ENCODE assay signal across 8 cellular contexts in genomic region chr11:65779919-65780769, GRCh38. TPM values are rescaled to one million over a fixed set of nuclear protein-coding genes. Genes with fewer than 3 reads are reported as not detected.
A peak's percentile ranks its signal among the peaks of the same experiment; 100 is the strongest.
DNase-seq lines count a peak whose midpoint lies in the region; ATAC-seq and TF ChIP-seq lines count a peak whose summit lies in the region.

No MANE protein-coding gene starts in this region.

- DNase-seq in NCI-H2081 (lab: John Stamatoyannopoulos, UW) (peak; percentile 18 to 35), NCI-H2081 treated with DMSO at 0.1 percent for 48 hours (lab: John Stamatoyannopoulos, UW) (no peak), NCI-H226 (peak; percentile 62), coronary artery (ENCODE audit: low spot score) (peak; percentile 85), left lobe of liver (ENCODE audit: low spot score) (peak; percentile 81)
- peak; percentile 96 for DNase-seq in activated CD4-positive, alpha-beta T cell treated with anti-CD3 and anti-CD28 coated beads, Interleukin-2, amount 10 ng/mL, durations not matched to agents 24 days and 14 days
- peak; percentile 81 to 87 for DNase-seq in stimulated activated CD4-positive, alpha-beta T cell treated with anti-CD3 and anti-CD28 coated beads, Interleukin-2, amount 100 ng/mL, for 24 hours

- peak; percentile 92 for TF ChIP-seq CTCF in coronary artery (IDR thresholded peaks at IDR 0.05)

- H3K4me3 Mint-ChIP-seq in activated CD4-positive, alpha-beta T cell treated with anti-CD3 and anti-CD28 coated beads, Interleukin-2, amount 10 ng/mL, durations not matched to agents 24 days and 14 days = peak overlapping the region; percentile 91

- no peaks in the 10 kb centered on the region for H3K9me3 Mint-ChIP-seq in activated CD4-positive, alpha-beta T cell treated with anti-CD3 and anti-CD28 coated beads, Interleukin-2, amount 10 ng/mL, durations not matched to agents 24 days and 14 days

- H3K27ac ChIP-seq in coronary artery = peak overlapping the region; percentile 48 to 86

- peaks cover 15% of the 10 kb centered on the region for H3K36me3 Mint-ChIP-seq in activated CD4-positive, alpha-beta T cell treated with anti-CD3 and anti-CD28 coated beads, Interleukin-2, amount 10 ng/mL, durations not matched to agents 24 days and 14 days (ENCODE audit: low read depth)

- peaks cover 24% of the 10 kb centered on the region for H3K4me1 Mint-ChIP-seq in activated CD4-positive, alpha-beta T cell treated with anti-CD3 and anti-CD28 coated beads, Interleukin-2, amount 10 ng/mL, durations not matched to agents 24 days and 14 days

- peak overlapping the region; percentile 92 for H3K4me3 ChIP-seq in coronary artery

- peak overlapping the region; percentile 92 for H3K27ac Mint-ChIP-seq in activated CD4-positive, alpha-beta T cell treated with anti-CD3 and anti-CD28 coated beads, Interleukin-2, amount 10 ng/mL, durations not matched to agents 24 days and 14 days

- ATAC-seq in HG02938 (IDR thresholded peaks at IDR 0.05; ENCODE audit: unreplicated experiment) (peak; percentile 44), left lobe of liver (peak; percentile 76)

- intact Hi-C loops in activated CD4-positive, alpha-beta T cell treated with anti-CD3 and anti-CD28 coated beads, Interleukin-2, amount 10 ng/mL, durations not matched to agents 24 days and 14 days (cut with micrococcal nuclease) = loop anchor here (1.0 to 2.0 kb wide), 5 partner anchors 11 to 209 kb away; partner anchors contain the start of genes KAT5 and RNASEH2C

- peaks cover 16% of the 10 kb centered on the region for H3K27me3 Mint-ChIP-seq in activated CD4-positive, alpha-beta T cell treated with anti-CD3 and anti-CD28 coated beads, Interleukin-2, amount 10 ng/mL, durations not matched to agents 24 days and 14 days

RNA-seq across cellular contexts. Expression of gene AP5B1, which starts 0.6 kb away (rescaled TPM):
- 20.1 and 21.1 TPM in 2 replicates for total RNA-seq in activated CD4-positive, alpha-beta T cell treated with anti-CD3 and anti-CD28 coated beads, Interleukin-2, amount 10 ng/mL, durations not matched to agents 24 days and 14 days
- total RNA-seq in left lobe of liver = 13.4 TPM

RNA-seq across cellular contexts. Expression of gene OVOL1, which starts 6.7 kb away (rescaled TPM):
- 0.07 TPM in 1 of 2 replicates, not detected in the other for total RNA-seq in activated CD4-positive, alpha-beta T cell treated with anti-CD3 and anti-CD28 coated beads, Interleukin-2, amount 10 ng/mL, durations not matched to agents 24 days and 14 days
- total RNA-seq in left lobe of liver = 0.23 TPM

RNA-seq across cellular contexts. Expression of gene SNX32, which starts 53.6 kb away (rescaled TPM):
- total RNA-seq in activated CD4-positive, alpha-beta T cell treated with anti-CD3 and anti-CD28 coated beads, Interleukin-2, amount 10 ng/mL, durations not matched to agents 24 days and 14 days = 1.2 and 2.1 TPM in 2 replicates
- not detected for total RNA-seq in left lobe of liver

RNA-seq across cellular contexts. Expression of gene RNASEH2C, which starts 59.5 kb away (rescaled TPM):
- total RNA-seq in activated CD4-positive, alpha-beta T cell treated with anti-CD3 and anti-CD28 coated beads, Interleukin-2, amount 10 ng/mL, durations not matched to agents 24 days and 14 days = 86.4 and 100.0 TPM in 2 replicates
- total RNA-seq in left lobe of liver = 24.2 TPM
